17 cellular contexts compared by ENCODE assay signal in genomic region chr15:98840010-98840409, GRCh38.
"Had no signal": no experiment of that assay in that cellular context is flagged by ENCODE, and none has a peak within 500 bp of the region (broad histone marks: within the 10 kb centered on the region; RNA-seq: fewer than 3 reads in every experiment).

No MANE protein-coding gene starts in this region.

- H3K4me1 Mint-ChIP-seq: stimulated activated effector memory CD8-positive, alpha-beta T cell treated with anti-CD3 and anti-CD28 coated beads, Interleukin-12 subunit alpha, Interleukin-12 subunit beta, amount 100 ng/mL, for 72 hours had no signal

- H3K27ac Mint-ChIP-seq: activated CD8-positive, alpha-beta T cell treated with anti-CD3 and anti-CD28 coated beads for 36 hours; activated naive CD8-positive, alpha-beta T cell treated with anti-CD3 and anti-CD28 coated beads, Interleukin-2, amount 50 U/mL, for 24 hours; stimulated activated effector memory CD8-positive, alpha-beta T cell treated with anti-CD3 and anti-CD28 coated beads, Interleukin-12 subunit alpha, Interleukin-12 subunit beta, amount 100 ng/mL, for 72 hours had no signal

- H3K9me3 Mint-ChIP-seq: stimulated activated effector memory CD8-positive, alpha-beta T cell treated with anti-CD3 and anti-CD28 coated beads, Interleukin-12 subunit alpha, Interleukin-12 subunit beta, amount 100 ng/mL, for 72 hours had no signal

- H3K9me3 ChIP-seq: ascending aorta, gastrocnemius medialis, tibial artery had no signal

- H3K27me3 Mint-ChIP-seq: activated CD8-positive, alpha-beta T cell treated with anti-CD3 and anti-CD28 coated beads for 36 hours; activated naive CD8-positive, alpha-beta T cell treated with anti-CD3 and anti-CD28 coated beads, Interleukin-2, amount 50 U/mL, for 24 hours had no signal

- H3K27ac ChIP-seq: ascending aorta, epithelial cell of prostate, gastrocnemius medialis, hepatocyte, SK-N-MC, tibial artery, WERI-Rb-1 had no signal

- H3K4me3 ChIP-seq: ascending aorta, gastrocnemius medialis, hepatocyte, SK-N-MC, tibial artery had no signal

- H3K36me3 Mint-ChIP-seq: stimulated activated effector memory CD8-positive, alpha-beta T cell treated with anti-CD3 and anti-CD28 coated beads, Interleukin-12 subunit alpha, Interleukin-12 subunit beta, amount 100 ng/mL, for 72 hours had no signal

- H3K27me3 ChIP-seq: ascending aorta, gastrocnemius medialis, hepatocyte, tibial artery had no signal

- H3K4me3 Mint-ChIP-seq: activated CD8-positive, alpha-beta T cell treated with anti-CD3 and anti-CD28 coated beads for 36 hours; activated naive CD8-positive, alpha-beta T cell treated with anti-CD3 and anti-CD28 coated beads, Interleukin-2, amount 50 U/mL, for 24 hours; stimulated activated effector memory CD8-positive, alpha-beta T cell treated with anti-CD3 and anti-CD28 coated beads, Interleukin-12 subunit alpha, Interleukin-12 subunit beta, amount 100 ng/mL, for 72 hours had no signal

- ATAC-seq: activated CD8-positive, alpha-beta T cell treated with anti-CD3 and anti-CD28 coated beads for 36 hours; activated naive CD8-positive, alpha-beta T cell treated with anti-CD3 and anti-CD28 coated beads, Interleukin-2, amount 50 U/mL, for 24 hours; gastrocnemius medialis; left lobe of liver; stimulated activated effector memory CD8-positive, alpha-beta T cell treated with anti-CD3 and anti-CD28 coated beads, Interleukin-12 subunit alpha, Interleukin-12 subunit beta, amount 100 ng/mL, for 72 hours had no signal

- DNase-seq: activated CD4-positive, alpha-beta T cell treated with anti-CD3 and anti-CD28 coated beads for 48 hours; activated CD8-positive, alpha-beta T cell treated with anti-CD3 and anti-CD28 coated beads for 36 hours; activated gamma-delta T cell; activated naive CD8-positive, alpha-beta T cell treated with anti-CD3 and anti-CD28 coated beads, Interleukin-2, amount 50 U/mL, for 24 hours; activated T-cell treated with anti-CD3 and anti-CD28 coated beads, Interleukin-2, amount 50 U/mL, for 48 hours; gastrocnemius medialis; islet precursor cell; mesenchymal stem cell; T1000; tibial artery; WERI-Rb-1 had no signal

- H3K36me3 ChIP-seq: ascending aorta, gastrocnemius medialis, tibial artery, WERI-Rb-1 had no signal
